8 cellular contexts compared by ENCODE assay signal in genomic region chr7:157011333-157012112, GRCh38. TPM values are rescaled to one million over a fixed set of nuclear protein-coding genes. Genes with fewer than 3 reads are reported as not detected.
DNase-seq lines count a peak whose midpoint lies in the region; ATAC-seq and TF ChIP-seq lines count a peak whose summit lies in the region.

No MANE protein-coding gene starts in this region.

- H4K20me1 ChIP-seq in neural cell (ENCODE audit: insufficient read depth), result no peaks in the 10 kb centered on the region

- DNase-seq in HPDE6-E6E7 (ENCODE audit: extremely low spot score), result peak; percentile 27
- no peak for DNase-seq in activated CD8-positive, alpha-beta T cell treated with anti-CD3 and anti-CD28 coated beads, Interleukin-2, amount 10 ng/mL, durations not matched to agents 7 days and 5 days
- DNase-seq in stimulated activated naive CD4-positive, alpha-beta T cell (lab: John Stamatoyannopoulos, UW), result no peak
- no peak for DNase-seq in central memory CD4-positive, alpha-beta T cell
- DNase-seq in glomerular visceral epithelial cell (ENCODE audit: extremely low spot score), result no peak

- peaks cover 95% of the 10 kb centered on the region for H3K27me3 ChIP-seq in neural cell (ENCODE audit: insufficient read depth, low read depth, low read length)

- H3K4me3 ChIP-seq in neural cell (ENCODE audit: low read length), result peak overlapping the region; percentile 57

- H2AFZ ChIP-seq in neural cell (ENCODE audit: low read depth, low read length), result no peak overlapping the region

- no peaks in the 10 kb centered on the region for H3K9me3 Mint-ChIP-seq in activated CD8-positive, alpha-beta T cell treated with anti-CD3 and anti-CD28 coated beads, Interleukin-2, amount 10 ng/mL, durations not matched to agents 7 days and 5 days (ENCODE audit: insufficient read depth)

- no peak overlapping the region for H3K27ac Mint-ChIP-seq in activated CD8-positive, alpha-beta T cell treated with anti-CD3 and anti-CD28 coated beads, Interleukin-2, amount 10 ng/mL, durations not matched to agents 7 days and 5 days

- H3K9me3 ChIP-seq in ES-I3 (ENCODE audit: control insufficient read depth, insufficient read depth, low read length), result no peaks in the 10 kb centered on the region
- H3K9me3 ChIP-seq in neural cell (ENCODE audit: low read length), result no peaks in the 10 kb centered on the region

- peak overlapping the region; percentile 25 for H3K4me3 Mint-ChIP-seq in activated CD8-positive, alpha-beta T cell treated with anti-CD3 and anti-CD28 coated beads, Interleukin-2, amount 10 ng/mL, durations not matched to agents 7 days and 5 days

- H3K27ac ChIP-seq in neural cell (ENCODE audit: low read length), result no peak overlapping the region

- TF ChIP-seq EP300 in neural cell (conservative IDR thresholded peaks at IDR 0.05; ENCODE audit: poor library complexity, severe bottlenecking), result no peak

- POLR2A ChIA-PET in activated CD8-positive, alpha-beta T cell treated with anti-CD3 and anti-CD28 coated beads, Interleukin-2, amount 10 ng/mL, durations not matched to agents 7 days and 5 days (lab: Charles Lee), result no interaction called here

- H3K79me2 ChIP-seq in neural cell (replicated peaks; ENCODE audit: insufficient read depth, low read length), result no peaks in the 10 kb centered on the region

- CTCF ChIA-PET in activated CD8-positive, alpha-beta T cell treated with anti-CD3 and anti-CD28 coated beads, Interleukin-2, amount 10 ng/mL, durations not matched to agents 7 days and 5 days (lab: Charles Lee), result no interaction called here

- H3K9ac ChIP-seq in ES-I3 (ENCODE audit: low read depth, low read length) (peak overlapping the region; percentile 63; the same call in 1 of the 2 replicates), neural cell (ENCODE audit: low read length) (no peak overlapping the region)

- TF ChIP-seq CTCF in neural cell (IDR thresholded peaks at IDR 0.05; ENCODE audit: poor library complexity, severe bottlenecking), result no peak

- no peaks in the 10 kb centered on the region for H3K9me2 ChIP-seq in neural cell (ENCODE audit: insufficient read depth, low read length)

- no peak for TF ChIP-seq RAD21 in neural cell (conservative IDR thresholded peaks at IDR 0.05)

- peaks cover 25% of the 10 kb centered on the region for H3K4me1 Mint-ChIP-seq in activated CD8-positive, alpha-beta T cell treated with anti-CD3 and anti-CD28 coated beads, Interleukin-2, amount 10 ng/mL, durations not matched to agents 7 days and 5 days (ENCODE audit: low read depth)

- no peak overlapping the region for H3K4me2 ChIP-seq in neural cell (ENCODE audit: low read length)

- ATAC-seq in activated CD8-positive, alpha-beta T cell treated with anti-CD3 and anti-CD28 coated beads, Interleukin-2, amount 10 ng/mL, durations not matched to agents 7 days and 5 days, result no peak
- ATAC-seq in HG03520 (IDR thresholded peaks at IDR 0.05; ENCODE audit: unreplicated experiment), result no peak

- no peaks in the 10 kb centered on the region for H3K36me3 Mint-ChIP-seq in activated CD8-positive, alpha-beta T cell treated with anti-CD3 and anti-CD28 coated beads, Interleukin-2, amount 10 ng/mL, durations not matched to agents 7 days and 5 days (ENCODE audit: low read depth)

- H3K36me3 ChIP-seq in ES-I3 (ENCODE audit: insufficient read depth, low read length), result no peaks in the 10 kb centered on the region
- no peaks in the 10 kb centered on the region for H3K36me3 ChIP-seq in neural cell (ENCODE audit: insufficient read depth, low read length)

- peaks cover 31% of the 10 kb centered on the region for H3K4me1 ChIP-seq in ES-I3 (ENCODE audit: insufficient read depth, low read length)

- peaks cover 77% of the 10 kb centered on the region for H3K27me3 Mint-ChIP-seq in activated CD8-positive, alpha-beta T cell treated with anti-CD3 and anti-CD28 coated beads, Interleukin-2, amount 10 ng/mL, durations not matched to agents 7 days and 5 days (ENCODE audit: low read depth)

- no peaks in the 10 kb centered on the region for H3F3A ChIP-seq in neural cell (ENCODE audit: insufficient read depth, low read length, poor library complexity, severe bottlenecking)

TF ChIP-seq in neural cell, 6 proteins besides CTCF, POLR2A, EP300 and RAD21:
- TF ChIP-seq, protein P1, sequence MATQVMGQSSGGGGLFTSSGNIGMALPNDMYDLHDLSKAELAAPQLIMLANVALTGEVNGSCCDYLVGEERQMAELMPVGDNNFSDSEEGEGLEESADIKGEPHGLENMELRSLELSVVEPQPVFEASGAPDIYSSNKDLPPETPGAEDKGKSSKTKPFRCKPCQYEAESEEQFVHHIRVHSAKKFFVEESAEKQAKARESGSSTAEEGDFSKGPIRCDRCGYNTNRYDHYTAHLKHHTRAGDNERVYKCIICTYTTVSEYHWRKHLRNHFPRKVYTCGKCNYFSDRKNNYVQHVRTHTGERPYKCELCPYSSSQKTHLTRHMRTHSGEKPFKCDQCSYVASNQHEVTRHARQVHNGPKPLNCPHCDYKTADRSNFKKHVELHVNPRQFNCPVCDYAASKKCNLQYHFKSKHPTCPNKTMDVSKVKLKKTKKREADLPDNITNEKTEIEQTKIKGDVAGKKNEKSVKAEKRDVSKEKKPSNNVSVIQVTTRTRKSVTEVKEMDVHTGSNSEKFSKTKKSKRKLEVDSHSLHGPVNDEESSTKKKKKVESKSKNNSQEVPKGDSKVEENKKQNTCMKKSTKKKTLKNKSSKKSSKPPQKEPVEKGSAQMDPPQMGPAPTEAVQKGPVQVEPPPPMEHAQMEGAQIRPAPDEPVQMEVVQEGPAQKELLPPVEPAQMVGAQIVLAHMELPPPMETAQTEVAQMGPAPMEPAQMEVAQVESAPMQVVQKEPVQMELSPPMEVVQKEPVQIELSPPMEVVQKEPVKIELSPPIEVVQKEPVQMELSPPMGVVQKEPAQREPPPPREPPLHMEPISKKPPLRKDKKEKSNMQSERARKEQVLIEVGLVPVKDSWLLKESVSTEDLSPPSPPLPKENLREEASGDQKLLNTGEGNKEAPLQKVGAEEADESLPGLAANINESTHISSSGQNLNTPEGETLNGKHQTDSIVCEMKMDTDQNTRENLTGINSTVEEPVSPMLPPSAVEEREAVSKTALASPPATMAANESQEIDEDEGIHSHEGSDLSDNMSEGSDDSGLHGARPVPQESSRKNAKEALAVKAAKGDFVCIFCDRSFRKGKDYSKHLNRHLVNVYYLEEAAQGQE (IDR thresholded peaks at IDR 0.05; ENCODE audit: borderline replicate concordance), result no peak
- TF ChIP-seq EZH2 (IDR thresholded peaks at IDR 0.05; ENCODE audit: borderline replicate concordance, insufficient read depth, low read length, poor library complexity, severe bottlenecking), result peak; percentile 9
TF ChIP-seq in neural cell: peak in this region for 1.

RNA-seq across cellular contexts. Expression of gene MNX1, which starts 1.1 kb away (rescaled TPM):
- not detected for total RNA-seq in activated CD8-positive, alpha-beta T cell treated with anti-CD3 and anti-CD28 coated beads, Interleukin-2, amount 10 ng/mL, durations not matched to agents 7 days and 5 days
- not detected in 2 replicates for polyA plus RNA-seq in neural cell
- polyA minus RNA-seq in neural cell, result not detected in 2 replicates
